Comparison of ENCODE assay signal across 11 cellular contexts in genomic region chr5:1108008-1108864, GRCh38. TPM values are rescaled to one million over a fixed set of nuclear protein-coding genes. Genes with fewer than 3 reads are reported as not detected.
DNase-seq lines count a peak whose midpoint lies in the region; TF ChIP-seq lines count a peak whose summit lies in the region.
"Had no signal": no experiment of that assay in that cellular context is flagged by ENCODE, and none has a peak within 500 bp of the region (broad histone marks: within the 10 kb centered on the region; RNA-seq: fewer than 3 reads in every experiment).

No MANE protein-coding gene starts in this region.

- no peaks in the 10 kb centered on the region for H3K36me3 Mint-ChIP-seq in brain

- no peak overlapping the region for H3K4me2 ChIP-seq in osteoblast (ENCODE audit: insufficient read depth, low read length)

- DNase-seq in AML-193 (lab: John Stamatoyannopoulos, UW) (peak; percentile 20 to 33), KBM-7 (peak; percentile 82), midbrain (lab: John Stamatoyannopoulos, UW) (no peak), osteoblast (ENCODE audit: insufficient read length, low spot score, missing footprints) (no peak), NK-92 (lab: John Stamatoyannopoulos, UW; ENCODE audit: unreplicated experiment) (no peak), GM13976 (ENCODE audit: low spot score) (no peak)
- DNase-seq: COR-L47; NK-92 treated with Interleukin-12 subunit alpha and Interleukin-12 subunit beta, amount 100 ng/mL, for 24 hours had no signal

- peaks cover 40% of the 10 kb centered on the region for H3K4me1 Mint-ChIP-seq in brain

- H3K4me3 Mint-ChIP-seq in brain: peak overlapping the region in 3 of 5 experiments; percentile 23 to 53 (median 51)

- H3K79me2 ChIP-seq in osteoblast (ENCODE audit: insufficient read depth, low read length): no peaks in the 10 kb centered on the region

- no peaks in the 10 kb centered on the region for H3K36me3 ChIP-seq in osteoblast (ENCODE audit: insufficient read depth, low read length)
- H3K36me3 ChIP-seq: cardiac muscle cell had no signal

- no peak overlapping the region for H3K27ac ChIP-seq in osteoblast (ENCODE audit: low read depth, low read length)
- H3K27ac ChIP-seq: cardiac muscle cell had no signal

- peaks cover 7% of the 10 kb centered on the region for H3K27me3 Mint-ChIP-seq in brain

- peaks cover 23% of the 10 kb centered on the region for H4K20me1 ChIP-seq in osteoblast (ENCODE audit: insufficient read depth, low read length)

- H3K27me3 ChIP-seq in mononuclear cell (ENCODE audit: insufficient read depth, low read length) (no peaks in the 10 kb centered on the region), osteoblast (ENCODE audit: insufficient read depth, low read length) (peaks cover 5% of the 10 kb centered on the region)
- H3K27me3 ChIP-seq: cardiac muscle cell had no signal

- peak overlapping the region in 3 of 5 experiments; percentile 6 to 49 (median 35) for H3K27ac Mint-ChIP-seq in brain

- no peak for TF ChIP-seq CTCF in brain (conservative IDR thresholded peaks at IDR 0.05)
- no peak for TF ChIP-seq CTCF in osteoblast (IDR thresholded peaks at IDR 0.05; ENCODE audit: extremely low read depth, low read depth, low read length)
- no peak for TF ChIP-seq CTCF in GM13976 (IDR thresholded peaks at IDR 0.05; ENCODE audit: borderline replicate concordance, control extremely low read depth, extremely low read depth, insufficient read depth, missing control alignments)

- no peak overlapping the region for H2AFZ ChIP-seq in osteoblast (ENCODE audit: low read length)

- H3K4me3 ChIP-seq in mononuclear cell (ENCODE audit: low read length) (peak overlapping the region; percentile 12), osteoblast (ENCODE audit: insufficient read depth, low read length) (no peak overlapping the region)
- H3K4me3 ChIP-seq: cardiac muscle cell had no signal

- H3K9me3 Mint-ChIP-seq in brain: no peaks in the 10 kb centered on the region

- H3K9me3 ChIP-seq in mononuclear cell (ENCODE audit: low read depth, low read length) (no peaks in the 10 kb centered on the region), osteoblast (ENCODE audit: low read depth, low read length) (no peaks in the 10 kb centered on the region)

- in situ Hi-C loops in KBM-7 (cut with MboI; ENCODE audit: low pct_unique_long_range_greater_than_20kb, low sequenced_read_pairs): loop anchor here (10.0 kb wide), 1 partner anchor 53 kb away; no protein-coding TSS in a partner anchor
- in situ Hi-C loops in GM13976 (cut with MboI; ENCODE audit: low sequenced_read_pairs, unreplicated experiment): no loop called here

- peaks cover 78% of the 10 kb centered on the region for H3K4me1 ChIP-seq in mononuclear cell (ENCODE audit: insufficient read depth, low read length)
- peaks cover 4% of the 10 kb centered on the region for H3K4me1 ChIP-seq in osteoblast (ENCODE audit: insufficient read depth, low read length)

RNA-seq across cellular contexts. Expression of gene SLC12A7, which starts 3.6 kb away (rescaled TPM):
- polyA plus RNA-seq in brain (ENCODE audit: insufficient read depth, low read depth, low replicate concordance): 80.0 TPM
- total RNA-seq in mononuclear cell (13.7 TPM), osteoblast (6.9 and 8.0 TPM in 2 replicates)

Comparison
In these comparisons a context has a peak if more than half of its experiments do, and no peak if none do; other contexts are left out.
1. DNase-seq: peak in AML-193 (2 of 2) and KBM-7 (single experiment); none in midbrain (single experiment), osteoblast (single experiment), NK-92 (single experiment) and GM13976 (single experiment).